23 cellular contexts compared by ENCODE assay signal in the genomic region with DNA sequence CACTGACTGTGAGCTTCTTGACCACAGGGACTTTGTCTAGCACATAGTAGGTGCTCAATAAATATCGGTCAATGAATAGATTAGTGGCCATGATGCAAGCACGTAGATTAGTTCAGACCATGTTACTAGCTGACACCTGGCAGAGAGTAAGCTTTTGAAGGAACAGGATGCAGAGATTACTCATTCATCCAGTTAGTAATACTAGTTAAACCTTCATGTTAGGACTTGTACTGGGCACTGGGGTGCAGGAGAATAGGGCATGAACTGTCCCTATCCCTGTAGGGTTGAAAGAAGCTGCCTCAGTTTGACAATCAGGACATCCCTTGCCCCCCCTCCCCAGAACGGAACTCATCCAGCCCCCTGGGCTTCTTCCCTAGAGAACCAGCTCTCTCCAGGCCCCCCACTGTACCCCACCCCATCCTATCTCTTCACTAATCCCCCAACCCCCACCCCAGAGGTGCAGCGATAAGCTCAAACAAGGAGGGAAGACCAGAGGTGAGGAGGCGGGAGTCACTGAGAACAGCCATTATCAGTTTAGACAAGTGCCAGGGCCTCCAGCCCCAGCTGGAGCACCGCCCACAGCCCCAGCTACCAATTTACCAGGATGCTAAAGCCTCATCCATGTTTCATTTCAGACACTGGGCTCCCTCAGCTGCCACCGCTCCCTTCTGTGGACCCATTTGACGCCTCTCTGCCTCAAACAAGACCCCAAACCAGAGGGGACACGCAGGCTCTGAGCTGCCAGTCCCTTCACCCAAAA.
DNase-seq lines count a peak whose midpoint lies in the region; ATAC-seq and TF ChIP-seq lines count a peak whose summit lies in the region.
"Had no signal": no experiment of that assay in that cellular context is flagged by ENCODE, and none has a peak within 500 bp of the region (broad histone marks: within the 10 kb centered on the region; RNA-seq: fewer than 3 reads in every experiment).

No MANE protein-coding gene starts in this region.

- H3K4me3 Mint-ChIP-seq in T-helper 17 cell = no peak overlapping the region
- H3K4me3 Mint-ChIP-seq: CD8-positive, alpha-beta T cell; GM23338; H9; HFFc6; IgD-negative memory B cell; T-helper 1 cell treated with Interleukin-12 subunit alpha and Interleukin-12 subunit beta and Interleukin-4 antibody, amounts not matched to agents 30 μg/mL and 1 μg/mL, for 36 hours had no signal

- H3K27ac Mint-ChIP-seq in T-helper 17 cell = no peak overlapping the region
- H3K27ac Mint-ChIP-seq: CD8-positive, alpha-beta T cell; GM23338; H9; HFFc6; IgD-negative memory B cell; T-helper 1 cell treated with Interleukin-12 subunit alpha and Interleukin-12 subunit beta and Interleukin-4 antibody, amounts not matched to agents 30 μg/mL and 1 μg/mL, for 36 hours had no signal

- POLR2A ChIA-PET in RWPE1 (lab: Yijun Ruan, JAX; ENCODE audit: low non-redundant PET) = no interaction called here

- peaks cover 3% of the 10 kb centered on the region for H3K36me3 Mint-ChIP-seq in T-helper 17 cell (ENCODE audit: low read depth)
- H3K36me3 Mint-ChIP-seq: CD8-positive, alpha-beta T cell; IgD-negative memory B cell had no signal

- no peaks in the 10 kb centered on the region for H3K9me3 ChIP-seq in T-helper 17 cell (ENCODE audit: control insufficient read depth, low read length, poor library complexity, severe bottlenecking)
- H3K9me3 ChIP-seq: Caco-2, SK-N-SH had no signal

- peak; percentile 40 for DNase-seq in NCI-H2227 (lab: John Stamatoyannopoulos, UW; ENCODE audit: unreplicated experiment)
- DNase-seq in RWPE1 (ENCODE audit: low spot score) = peak; percentile 88
- DNase-seq in epithelial cell of esophagus (ENCODE audit: low read depth) = peak; percentile 81
- DNase-seq in retina = peak; percentile 41
- DNase-seq in islet precursor cell = no peak
- no peak for DNase-seq in UCSD-AML1 (lab: John Stamatoyannopoulos, UW; ENCODE audit: unreplicated experiment)
- no peak for DNase-seq in T-helper 17 cell
- DNase-seq: Caco-2; CD8-positive, alpha-beta T cell; H9; HFFc6; Karpas-422; NCI-H146; NCI-H1930; NCI-H2107; NK-92 treated with Interleukin-12 subunit alpha and Interleukin-12 subunit beta, amount 100 ng/mL, for 24 hours; SIG-M5; SK-N-SH; SW 1271 had no signal

- no peak overlapping the region for H3K27ac ChIP-seq in RWPE1
- H3K27ac ChIP-seq: C4-2B had no signal

- TF ChIP-seq CTCF in RWPE1 (conservative IDR thresholded peaks at IDR 0.05; ENCODE audit: low read depth) = no peak
- no peak for TF ChIP-seq CTCF in epithelial cell of esophagus (IDR thresholded peaks at IDR 0.05; ENCODE audit: insufficient read depth, low read depth, low read length, missing control alignments)

- H3K27me3 Mint-ChIP-seq in T-helper 17 cell = peaks cover 81% of the 10 kb centered on the region

- ATAC-seq in T-helper 17 cell = no peak
- ATAC-seq: CD8-positive, alpha-beta T cell had no signal

- peaks cover 10% of the 10 kb centered on the region for H3K4me1 Mint-ChIP-seq in T-helper 17 cell

- CTCF ChIA-PET in RWPE1 (lab: Yijun Ruan, JAX) = interaction anchor here (0.6 to 0.7 kb wide), 5 partner anchors 142 to 481 kb away, joined by 3 to 7 read pairs (median 4); no protein-coding TSS in a partner anchor

- no peak overlapping the region for H3K4me3 ChIP-seq in epithelial cell of esophagus (ENCODE audit: low read length)
- H3K4me3 ChIP-seq: GM23338 had no signal

Comparison
In these comparisons a context has a peak if more than half of its experiments do, and no peak if none do; other contexts are left out.
1. DNase-seq: peak in NCI-H2227 (single experiment), RWPE1 (single experiment), epithelial cell of esophagus (single experiment) and retina (single experiment); none in islet precursor cell (single experiment), UCSD-AML1 (single experiment) and T-helper 17 cell (0 of 3).